ENCODE assay signal across 8 cellular contexts in the genomic region with DNA sequence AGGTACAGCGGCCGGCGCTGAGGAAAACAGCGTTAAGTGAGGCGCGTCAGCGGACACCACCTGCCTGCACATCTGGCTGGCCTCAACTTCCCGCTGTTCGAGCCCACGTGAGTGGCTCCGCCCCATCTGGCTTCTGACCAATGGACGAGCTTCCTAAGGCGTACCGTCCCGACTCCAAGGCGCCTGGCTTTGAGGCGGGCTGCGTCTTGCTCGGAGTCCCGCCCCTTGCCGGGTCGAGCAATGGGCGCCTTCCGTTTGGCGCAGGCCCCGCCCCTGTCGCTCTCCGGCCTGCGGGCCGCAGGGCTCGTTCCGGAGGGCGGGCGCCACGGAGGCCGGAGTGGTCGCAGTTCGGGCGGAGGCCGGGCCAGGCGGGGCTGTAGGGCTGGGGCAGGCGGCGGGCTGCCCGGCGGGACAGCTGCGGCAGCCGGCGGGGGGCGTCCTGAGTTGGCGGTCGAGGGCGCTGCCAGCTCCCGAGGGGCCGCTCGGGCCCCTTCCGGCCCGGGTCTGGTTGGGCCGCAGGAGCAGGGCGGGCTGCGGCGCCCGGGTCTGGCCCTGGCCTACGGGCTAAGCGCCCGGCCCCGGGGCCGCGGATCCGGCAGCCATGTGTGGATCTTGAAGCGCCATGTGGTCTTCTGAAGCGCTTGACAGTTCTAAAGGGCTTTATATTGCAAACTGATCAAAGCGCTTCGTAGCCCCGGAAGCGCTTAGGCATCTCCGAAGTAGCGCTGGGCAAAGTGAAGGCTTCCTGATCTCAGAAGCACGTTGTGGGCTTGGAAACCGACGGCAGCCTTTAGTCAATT. TPM values are rescaled to one million over a fixed set of nuclear protein-coding genes. Genes with fewer than 3 reads are reported as not detected.
DNase-seq lines count a peak whose midpoint lies in the region; ATAC-seq and TF ChIP-seq lines count a peak whose summit lies in the region.

Gene TATDN2 (plus strand): TSS at position 276 of the 800 bp plus-strand sequence. CDS start 742 bp downstream, outside the sequence.

- H3K4me3 Mint-ChIP-seq in WTC11 (peak within 1 kb of the TSS; percentile 92), immature natural killer cell (peak within 1 kb of the TSS; percentile 96 to 99 (median 97))

- peak; percentile 94 for ATAC-seq in GM19025 (IDR thresholded peaks at IDR 0.05; ENCODE audit: low read depth, unreplicated experiment)
- peak; percentile 96 for ATAC-seq in HG03280 (IDR thresholded peaks at IDR 0.05; ENCODE audit: unreplicated experiment)
- ATAC-seq in WTC11 = peak; percentile 97

- H3K9me3 Mint-ChIP-seq in WTC11 (peaks cover 32% of the 10 kb centered on the region), immature natural killer cell (peaks cover 4 to 14% (median 11%) of the 10 kb centered on the region in 6 donors)

- H3K27ac Mint-ChIP-seq in WTC11 = peak within 1 kb of the TSS; percentile 97
- peak within 1 kb of the TSS; percentile 94 to 98 (median 96) for H3K27ac Mint-ChIP-seq in immature natural killer cell

- peak within 1 kb of the TSS; percentile 78 to 88 for H3K4me3 ChIP-seq in cardiac fibroblast (replicated peaks in 1 of 2; ENCODE audit: low read depth in 2 of 2, low read length in 2 of 2)

- H3K36me3 Mint-ChIP-seq in WTC11 (peaks cover 47% of the 10 kb centered on the region), immature natural killer cell (peaks cover 29 to 45% (median 29%) of the 10 kb centered on the region in 3 donors)

- POLR2A ChIA-PET in WTC11 (lab: Charles Lee) = interaction anchor here (0.5 to 2.4 kb wide), 9 partner anchors 12 to 332 kb away, joined by 3 to 10 read pairs (median 3); partner anchors contain the start of genes CRELD1 and IL17RC

- TF ChIP-seq CTCF in AG09319 (IDR thresholded peaks at IDR 0.05; ENCODE audit: low read depth, low read length) = no peak
- TF ChIP-seq CTCF in WTC11 (IDR thresholded peaks at IDR 0.05) = no peak
- TF ChIP-seq CTCF in cardiac fibroblast (IDR thresholded peaks at IDR 0.05; ENCODE audit: low read depth, low read length) = no peak

- CTCF ChIA-PET in WTC11 (lab: Charles Lee) = interaction anchor here (0.7 to 2.6 kb wide), 6 partner anchors 13 to 107 kb away, joined by 3 to 18 read pairs (median 4); partner anchors contain the start of gene VHL

- H3K27me3 Mint-ChIP-seq in WTC11 (ENCODE audit: low read depth) (peaks cover 30% of the 10 kb centered on the region), immature natural killer cell (ENCODE audit: low read depth in 3 of 3) (peaks cover 2 to 8% (median 6%) of the 10 kb centered on the region in 3 donors)

- H3K4me1 Mint-ChIP-seq in WTC11 (peaks cover 25% of the 10 kb centered on the region), immature natural killer cell (peaks cover 59 to 70% of the 10 kb centered on the region in 2 donors)

- DNase-seq in AG09319 (ENCODE audit: extremely low read depth, low read depth) (peak; percentile 89), NCI-H345 (lab: John Stamatoyannopoulos, UW) (peak; percentile 96), WTC11 (ENCODE audit: low spot score) (peak; percentile 97), cardiac fibroblast (ENCODE audit: low read depth in 2 of 2) (peak; percentile 97 to 98), immature natural killer cell (peak; percentile 89 to 91 (median 90)), smooth muscle cell of the brain vasculature (ENCODE audit: low read depth, low spot score) (peak; percentile 93)

TF ChIP-seq in WTC11, 78 proteins besides CTCF, POLR2A, EP300 and RAD21 (continues in another document):
- TF ChIP-seq NFYB (CRISPR knock-in tag; conservative IDR thresholded peaks at IDR 0.05; ENCODE audit: low read depth) = peak; percentile 71
- TF ChIP-seq ZNF396 (CRISPR knock-in tag; IDR thresholded peaks at IDR 0.05; ENCODE audit: borderline replicate concordance) = no peak
- TF ChIP-seq, protein P1, sequence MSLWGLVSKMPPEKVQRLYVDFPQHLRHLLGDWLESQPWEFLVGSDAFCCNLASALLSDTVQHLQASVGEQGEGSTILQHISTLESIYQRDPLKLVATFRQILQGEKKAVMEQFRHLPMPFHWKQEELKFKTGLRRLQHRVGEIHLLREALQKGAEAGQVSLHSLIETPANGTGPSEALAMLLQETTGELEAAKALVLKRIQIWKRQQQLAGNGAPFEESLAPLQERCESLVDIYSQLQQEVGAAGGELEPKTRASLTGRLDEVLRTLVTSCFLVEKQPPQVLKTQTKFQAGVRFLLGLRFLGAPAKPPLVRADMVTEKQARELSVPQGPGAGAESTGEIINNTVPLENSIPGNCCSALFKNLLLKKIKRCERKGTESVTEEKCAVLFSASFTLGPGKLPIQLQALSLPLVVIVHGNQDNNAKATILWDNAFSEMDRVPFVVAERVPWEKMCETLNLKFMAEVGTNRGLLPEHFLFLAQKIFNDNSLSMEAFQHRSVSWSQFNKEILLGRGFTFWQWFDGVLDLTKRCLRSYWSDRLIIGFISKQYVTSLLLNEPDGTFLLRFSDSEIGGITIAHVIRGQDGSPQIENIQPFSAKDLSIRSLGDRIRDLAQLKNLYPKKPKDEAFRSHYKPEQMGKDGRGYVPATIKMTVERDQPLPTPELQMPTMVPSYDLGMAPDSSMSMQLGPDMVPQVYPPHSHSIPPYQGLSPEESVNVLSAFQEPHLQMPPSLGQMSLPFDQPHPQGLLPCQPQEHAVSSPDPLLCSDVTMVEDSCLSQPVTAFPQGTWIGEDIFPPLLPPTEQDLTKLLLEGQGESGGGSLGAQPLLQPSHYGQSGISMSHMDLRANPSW (CRISPR knock-in tag; conservative IDR thresholded peaks at IDR 0.05; ENCODE audit: low read depth) = no peak
- TF ChIP-seq, protein P2, sequence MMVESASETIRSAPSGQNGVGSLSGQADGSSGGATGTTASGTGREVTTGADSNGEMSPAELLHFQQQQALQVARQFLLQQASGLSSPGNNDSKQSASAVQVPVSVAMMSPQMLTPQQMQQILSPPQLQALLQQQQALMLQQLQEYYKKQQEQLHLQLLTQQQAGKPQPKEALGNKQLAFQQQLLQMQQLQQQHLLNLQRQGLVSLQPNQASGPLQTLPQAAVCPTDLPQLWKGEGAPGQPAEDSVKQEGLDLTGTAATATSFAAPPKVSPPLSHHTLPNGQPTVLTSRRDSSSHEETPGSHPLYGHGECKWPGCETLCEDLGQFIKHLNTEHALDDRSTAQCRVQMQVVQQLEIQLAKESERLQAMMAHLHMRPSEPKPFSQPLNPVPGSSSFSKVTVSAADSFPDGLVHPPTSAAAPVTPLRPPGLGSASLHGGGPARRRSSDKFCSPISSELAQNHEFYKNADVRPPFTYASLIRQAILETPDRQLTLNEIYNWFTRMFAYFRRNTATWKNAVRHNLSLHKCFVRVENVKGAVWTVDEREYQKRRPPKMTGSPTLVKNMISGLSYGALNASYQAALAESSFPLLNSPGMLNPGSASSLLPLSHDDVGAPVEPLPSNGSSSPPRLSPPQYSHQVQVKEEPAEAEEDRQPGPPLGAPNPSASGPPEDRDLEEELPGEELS (CRISPR knock-in tag; IDR thresholded peaks at IDR 0.05) = peak; percentile 86
- TF ChIP-seq TEAD1 (CRISPR knock-in tag; IDR thresholded peaks at IDR 0.05) = peak; percentile 91
- no peak for TF ChIP-seq PREB (CRISPR knock-in tag; IDR thresholded peaks at IDR 0.05; ENCODE audit: borderline replicate concordance)
- peak; percentile 95 for TF ChIP-seq SMAD3 (CRISPR knock-in tag; IDR thresholded peaks at IDR 0.05; ENCODE audit: borderline replicate concordance)
- TF ChIP-seq FOXP1 (CRISPR knock-in tag; IDR thresholded peaks at IDR 0.05; ENCODE audit: borderline replicate concordance) = peak; percentile 97
- no peak for TF ChIP-seq AR (CRISPR knock-in tag; IDR thresholded peaks at IDR 0.05)
- peak; percentile 85 for TF ChIP-seq USF2 (CRISPR knock-in tag; IDR thresholded peaks at IDR 0.05)

RNA-seq across cellular contexts. Expression of gene TATDN2, which starts in this region (rescaled TPM):
- 23.2 to 31.7 TPM (median 24.7 TPM) in 3 replicates for total RNA-seq in WTC11 (2021)
- polyA plus RNA-seq in immature natural killer cell = 10 to 100 TPM in 2 of 3 donors, 1 to 10 TPM in 1; 8.4 to 27.7 (median 10.6) TPM

Comparison
In these comparisons a context has a peak if more than half of its experiments do, and no peak if none do; other contexts are left out.
1. Peak in every context shown above with its lines: DNase-seq, ATAC-seq and H3K4me3 ChIP-seq.